Comparison of ENCODE assay signal across 1 cellular context in the genomic region with DNA sequence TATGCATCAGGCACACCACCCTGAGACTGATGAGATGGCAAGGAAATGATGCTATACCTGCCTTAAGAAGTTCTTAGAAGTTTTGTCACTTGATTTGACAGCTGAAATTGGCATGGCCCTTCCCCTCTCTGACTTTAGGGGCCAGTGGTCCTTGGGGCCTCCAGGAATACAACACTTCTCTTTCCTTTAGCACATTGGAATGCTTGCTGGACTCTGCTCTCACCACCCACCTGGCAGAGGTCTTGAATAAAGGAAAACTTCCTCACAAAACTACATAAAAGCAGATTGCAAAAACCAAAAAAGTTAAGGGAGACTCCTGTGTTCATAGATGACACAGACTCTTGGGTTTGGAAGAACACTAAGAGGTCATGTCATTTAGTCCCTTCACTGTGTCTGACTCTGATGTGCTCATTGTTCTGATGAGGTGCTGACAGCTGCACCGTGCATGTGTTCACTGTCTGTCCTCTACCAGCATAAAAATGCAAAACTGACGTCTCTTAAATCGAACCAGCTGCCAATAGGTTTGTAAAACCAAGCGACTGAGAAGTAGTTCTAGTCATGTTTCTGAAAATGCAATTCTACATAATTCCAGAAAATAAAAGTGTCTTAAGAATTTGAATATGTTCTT.
TF ChIP-seq lines count a peak whose summit lies in the region.

No MANE protein-coding gene starts in this region.

TF ChIP-seq in K562, 482 proteins besides CTCF, POLR2A, EP300 and RAD21 (continued from another document):
- no peak for TF ChIP-seq PBX2 (CRISPR knock-in tag; IDR thresholded peaks at IDR 0.05; ENCODE audit: low read depth)
- 0 out of 2 replicates have a peak, but pooled peaks have one; percentile 28 for TF ChIP-seq PBX2 (tag; conservative IDR thresholded peaks at IDR 0.05; ENCODE audit: low read depth)
- TF ChIP-seq MEF2D (tag; conservative IDR thresholded peaks at IDR 0.05; ENCODE audit: low read depth), result no peak
- TF ChIP-seq DACH1 (IDR thresholded peaks at IDR 0.05; ENCODE audit: partially characterized antibody), result no peak
- TF ChIP-seq MEIS2 (IDR thresholded peaks at IDR 0.05; ENCODE audit: partially characterized antibody), result peak; percentile 34
- TF ChIP-seq NFE2 (IDR thresholded peaks at IDR 0.05; ENCODE audit: low read depth), result no peak
- no peak for TF ChIP-seq HCFC1 (IDR thresholded peaks at IDR 0.05; ENCODE audit: low read depth, low read length)
